24 cellular contexts compared by ENCODE assay signal in genomic region chr13:108363651-108364050, GRCh38.
"Had no signal": no experiment of that assay in that cellular context is flagged by ENCODE, and none has a peak within 500 bp of the region (broad histone marks: within the 10 kb centered on the region; RNA-seq: fewer than 3 reads in every experiment).

No MANE protein-coding gene starts in this region.

- H3K36me3 ChIP-seq: adrenal gland, breast epithelium, SJCRH30 had no signal

- H3K4me3 ChIP-seq: adrenal gland, breast epithelium, coronary artery, SJCRH30 had no signal

- H3K27me3 ChIP-seq: adrenal gland, breast epithelium, SJCRH30 had no signal

- H3K9me3 ChIP-seq: adrenal gland, breast epithelium, SJCRH30, SK-N-SH had no signal

- DNase-seq: activated CD4-positive, alpha-beta T cell treated with anti-CD3 and anti-CD28 coated beads for 48 hours; activated CD4-positive, alpha-beta T cell treated with anti-CD3 and anti-CD28 coated beads, Interleukin-2, amount 50 U/mL, for 4 hours; activated CD4-positive, CD25-positive, alpha-beta regulatory T cell treated with anti-CD3 and anti-CD28 coated beads, Interleukin-2, amount 50 U/mL, for 72 hours; activated CD8-positive, alpha-beta memory T cell treated with anti-CD3 and anti-CD28 coated beads, Interleukin-2, amount 50 U/mL, for 48 hours; activated CD8-positive, alpha-beta T cell treated with anti-CD3 and anti-CD28 coated beads, Interleukin-2, amount 10 ng/mL, durations not matched to agents 7 days and 5 days; activated naive CD4-positive, alpha-beta T cell treated with anti-CD3 and anti-CD28 coated beads, Interleukin-2, amount 50 U/mL, for 16 hours; activated naive CD8-positive, alpha-beta T cell treated with anti-CD3 and anti-CD28 coated beads, Interleukin-2, amount 10 ng/mL, durations not matched to agents 7 days and 5 days; activated T-cell treated with anti-CD3 and anti-CD28 coated beads, Interleukin-2, amount 50 U/mL, for 1 hour; adrenal gland; anterior cingulate cortex; caudate nucleus; MM.1S; NCI-H1105; NCI-H1436; NCI-H1694 treated with DMSO at 0.1 percent for 48 hours; NCI-H2029 treated with DMSO at 0.1 percent for 48 hours; NCI-H345; NCI-H510A; NCI-H69; SJCRH30; SK-N-SH had no signal

- ATAC-seq: activated CD8-positive, alpha-beta T cell treated with anti-CD3 and anti-CD28 coated beads, Interleukin-2, amount 10 ng/mL, durations not matched to agents 7 days and 5 days; WTC11 had no signal
